ENCODE assay signal across 8 cellular contexts in the genomic region with DNA sequence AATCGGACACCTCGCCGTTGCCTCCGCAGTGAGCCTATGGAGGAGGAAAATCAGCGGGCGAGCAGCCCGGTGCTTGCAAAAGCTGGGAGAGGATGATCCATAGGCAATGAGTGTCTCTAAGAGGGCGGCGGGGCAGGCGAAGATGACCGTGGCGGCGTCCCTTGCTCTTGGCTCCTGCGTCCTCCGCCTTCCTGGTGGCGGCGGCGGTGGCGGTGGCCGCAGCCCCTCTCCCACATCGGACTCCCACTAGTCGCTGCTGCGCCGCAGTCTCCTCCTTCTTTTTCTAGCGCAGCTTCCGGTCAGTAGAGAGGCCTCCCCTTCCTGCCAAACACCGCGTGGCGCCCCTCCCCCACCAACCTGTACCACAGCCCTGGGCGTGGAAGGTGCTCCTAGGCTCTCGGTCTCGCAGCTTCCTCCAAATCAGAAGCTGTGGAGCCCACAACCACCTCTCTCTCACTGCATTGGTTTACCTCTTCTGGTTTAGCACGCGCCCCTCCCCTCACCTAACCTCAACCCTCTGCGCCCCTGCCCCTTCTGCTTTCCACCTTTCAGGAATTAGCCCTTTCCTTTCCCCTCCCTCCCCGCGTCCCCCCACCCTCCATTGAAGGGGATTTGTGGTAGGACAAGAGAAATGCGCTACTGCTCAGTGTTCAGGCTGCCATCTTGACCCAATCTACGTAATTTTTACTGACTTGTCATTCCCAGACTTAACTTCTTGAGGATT. TPM values are rescaled to one million over a fixed set of nuclear protein-coding genes. Genes with fewer than 3 reads are reported as not detected.
DNase-seq lines count a peak whose midpoint lies in the region; ATAC-seq and TF ChIP-seq lines count a peak whose summit lies in the region.

SPIN3 (minus strand) TSS at position 271 of the 724 bp plus-strand sequence. CDS start 594 bp downstream, outside the sequence.

- peak within 1 kb of the TSS; percentile 97 for H3K4me2 ChIP-seq in PC-3 (ENCODE audit: low read length)

- peak in 6 of 7 experiments; percentile 31 to 74 (median 48) for DNase-seq in CD8-positive, alpha-beta T cell
- DNase-seq in PC-3 = peak; percentile 86
- peak; percentile 26 to 34 for DNase-seq in activated T-helper 1 cell treated with anti-CD3 and anti-CD28 coated beads, Interleukin-2, amount 50 U/mL, for 16 hours (ENCODE audit: low read depth in 1 of 2, low spot score in 1 of 2)
- peak; percentile 49 for DNase-seq in fibroblast of peridontal ligament (ENCODE audit: extremely low read depth)
- DNase-seq in naive B cell = peak; percentile 7
- peak; percentile 52 for DNase-seq in stimulated activated naive B cell treated with anti-CD40 and anti-IgM and Interleukin-4, amounts not matched to agents 10 μg/mL and 1 μg/mL and 100 μg/mL, for 72 hours

- H3K27me3 Mint-ChIP-seq in CD8-positive, alpha-beta T cell (ENCODE audit: low read depth) = peaks cover 2% of the 10 kb centered on the region
- peaks cover 6 to 58% (median 6%) of the 10 kb centered on the region in 3 donors for H3K27me3 Mint-ChIP-seq in naive B cell
- H3K27me3 Mint-ChIP-seq in stimulated activated naive B cell treated with anti-CD40 and anti-IgM and Interleukin-4, amounts not matched to agents 10 μg/mL and 1 μg/mL and 100 μg/mL, for 72 hours = peaks cover 23 to 47% of the 10 kb centered on the region in 2 donors

- peaks cover 11% of the 10 kb centered on the region for H3K4me1 ChIP-seq in CD8-positive, alpha-beta T cell (ENCODE audit: insufficient read depth, low read length)
- peaks cover 7% of the 10 kb centered on the region; the same call in 1 of the 2 replicates for H3K4me1 ChIP-seq in PC-3 (ENCODE audit: insufficient read depth, low read length)

- CTCF ChIA-PET in CD8-positive, alpha-beta T cell (lab: Charles Lee) = no interaction called here
- CTCF ChIA-PET in PC-3 (lab: Charles Lee) = no interaction called here

- H3K9ac ChIP-seq in PC-3 (ENCODE audit: low read length) = peak within 1 kb of the TSS; percentile 83

- H3K4me1 Mint-ChIP-seq in CD8-positive, alpha-beta T cell (ENCODE audit: low read depth) = peaks cover 38% of the 10 kb centered on the region
- H3K4me1 Mint-ChIP-seq in naive B cell = peaks cover 4 to 14% (median 9%) of the 10 kb centered on the region in 3 donors
- peaks cover 4 to 22% of the 10 kb centered on the region in 2 donors for H3K4me1 Mint-ChIP-seq in stimulated activated naive B cell treated with anti-CD40 and anti-IgM and Interleukin-4, amounts not matched to agents 10 μg/mL and 1 μg/mL and 100 μg/mL, for 72 hours

- POLR2A ChIA-PET in CD8-positive, alpha-beta T cell (lab: Charles Lee) = interaction anchor here (1.1 kb wide), 2 partner anchors 10 to 17 kb away, joined by 3 to 4 read pairs; no protein-coding TSS in a partner anchor
- POLR2A ChIA-PET in PC-3 (lab: Charles Lee; ENCODE audit: unreplicated experiment) = interaction anchor here (0.6 kb wide), 2 partner anchors 267 to 1353 kb away, joined by 3 to 6 read pairs; no protein-coding TSS in a partner anchor

- intact Hi-C loops in CD8-positive, alpha-beta T cell (cut with DNase I, micrococcal nuclease) = no loop called here
- intact Hi-C loops in PC-3 (cut with micrococcal nuclease) = loop anchor here (10.0 kb wide), 1 partner anchor 119 kb away; no protein-coding TSS in a partner anchor

- H3K9me2 ChIP-seq in PC-3 (replicated peaks; ENCODE audit: low read length) = no peaks in the 10 kb centered on the region

- BruUV-seq in PC-3 (replicated peaks; lab: Mats Ljungman, UMichigan) = no TSS peak

- H4K20me1 ChIP-seq in PC-3 (ENCODE audit: low read length) = no peaks in the 10 kb centered on the region

- H3K36me3 Mint-ChIP-seq in CD8-positive, alpha-beta T cell = peaks cover 14% of the 10 kb centered on the region
- no peaks in the 10 kb centered on the region for H3K36me3 Mint-ChIP-seq in naive B cell
- H3K36me3 Mint-ChIP-seq in stimulated activated naive B cell treated with anti-CD40 and anti-IgM and Interleukin-4, amounts not matched to agents 10 μg/mL and 1 μg/mL and 100 μg/mL, for 72 hours = peaks cover 7 to 13% of the 10 kb centered on the region in 2 donors

- TF ChIP-seq CTCF in CD8-positive, alpha-beta T cell (IDR thresholded peaks at IDR 0.05) = no peak
- TF ChIP-seq CTCF in PC-3 (conservative IDR thresholded peaks at IDR 0.05; ENCODE audit: low read depth, low read length) = no peak

- peak within 1 kb of the TSS; percentile 42 for H3K27ac ChIP-seq in CD8-positive, alpha-beta T cell (ENCODE audit: low read depth, low read length)
- peak within 1 kb of the TSS; percentile 55 for H3K27ac ChIP-seq in PC-3 (ENCODE audit: low read length)

- H3K9me3 ChIP-seq in CD8-positive, alpha-beta T cell (ENCODE audit: low read length) = no peaks in the 10 kb centered on the region
- H3K9me3 ChIP-seq in PC-3 (ENCODE audit: low read length) = no peaks in the 10 kb centered on the region

- H3K79me2 ChIP-seq in PC-3 (ENCODE audit: low read length) = peaks cover 30% of the 10 kb centered on the region

- H3K27ac Mint-ChIP-seq in CD8-positive, alpha-beta T cell = peak within 1 kb of the TSS; percentile 95
- H3K27ac Mint-ChIP-seq in naive B cell = peak within 1 kb of the TSS in 5 of 6 donors; percentile 44 to 89 (median 68)
- H3K27ac Mint-ChIP-seq in stimulated activated naive B cell treated with anti-CD40 and anti-IgM and Interleukin-4, amounts not matched to agents 10 μg/mL and 1 μg/mL and 100 μg/mL, for 72 hours = peak within 1 kb of the TSS; percentile 89

- H3K36me3 ChIP-seq in CD8-positive, alpha-beta T cell (ENCODE audit: insufficient read depth, low read length) = no peaks in the 10 kb centered on the region
- peaks cover 15% of the 10 kb centered on the region for H3K36me3 ChIP-seq in PC-3 (ENCODE audit: low read depth, low read length)

- ATAC-seq in CD8-positive, alpha-beta T cell = peak; percentile 70
- ATAC-seq in GM19452 (IDR thresholded peaks at IDR 0.05; ENCODE audit: unreplicated experiment) (peak; percentile 98), HG03558 (IDR thresholded peaks at IDR 0.05; ENCODE audit: extremely low read depth, unreplicated experiment) (peak; percentile 97), PC-3 (peak; percentile 99), naive B cell (ENCODE audit: low read depth in 2 of 2) (peak; percentile 43 to 52)
- peak; percentile 96 for ATAC-seq in stimulated activated naive B cell treated with anti-CD40 and anti-IgM and Interleukin-4, amounts not matched to agents 10 μg/mL and 1 μg/mL and 100 μg/mL, for 72 hours (replicated peaks)

- H3K9me3 Mint-ChIP-seq in CD8-positive, alpha-beta T cell = no peaks in the 10 kb centered on the region
- peaks cover 0 to 7% (median 0%) of the 10 kb centered on the region in 7 donors for H3K9me3 Mint-ChIP-seq in naive B cell
- H3K9me3 Mint-ChIP-seq in stimulated activated naive B cell treated with anti-CD40 and anti-IgM and Interleukin-4, amounts not matched to agents 10 μg/mL and 1 μg/mL and 100 μg/mL, for 72 hours = no peaks in the 10 kb centered on the region

- H3K4me3 Mint-ChIP-seq in CD8-positive, alpha-beta T cell = peak within 1 kb of the TSS; percentile 90
- peak within 1 kb of the TSS; percentile 70 to 94 (median 88) for H3K4me3 Mint-ChIP-seq in naive B cell
- H3K4me3 Mint-ChIP-seq in stimulated activated naive B cell treated with anti-CD40 and anti-IgM and Interleukin-4, amounts not matched to agents 10 μg/mL and 1 μg/mL and 100 μg/mL, for 72 hours = peak within 1 kb of the TSS; percentile 90 to 94

- no peaks in the 10 kb centered on the region for H3F3A ChIP-seq in PC-3 (ENCODE audit: low read length, unreplicated experiment)

- H2AFZ ChIP-seq in PC-3 (ENCODE audit: low read length) = peak within 1 kb of the TSS; percentile 91

- H3K27me3 ChIP-seq in CD8-positive, alpha-beta T cell (ENCODE audit: insufficient read depth, low read length) = no peaks in the 10 kb centered on the region
- no peaks in the 10 kb centered on the region for H3K27me3 ChIP-seq in PC-3 (ENCODE audit: low read length)

- peak within 1 kb of the TSS; percentile 50 for H3K4me3 ChIP-seq in CD8-positive, alpha-beta T cell (ENCODE audit: low read depth, low read length)
- peak within 1 kb of the TSS; percentile 88 for H3K4me3 ChIP-seq in PC-3 (ENCODE audit: low read length)

RNA-seq across cellular contexts. Expression of gene SPIN3, which starts in this region (rescaled TPM):
- total RNA-seq in CD8-positive, alpha-beta T cell = 1 to 10 TPM; 1.4 to 2.1 TPM
- total RNA-seq in PC-3 (2014; rRNA removed) = 8.4 and 9.0 TPM in 2 replicates
- 1 to 10 TPM in 5 of 6 donors, under 1 TPM in 1; 0.78 to 4.1 (median 1.6) TPM for polyA plus RNA-seq in naive B cell (ENCODE audit: low read depth in 6 of 6)

Comparison
In these comparisons a context has a peak if more than half of its experiments do, and no peak if none do; other contexts are left out.
1. Peak in every context shown above with its lines: DNase-seq, ATAC-seq, H3K4me3 ChIP-seq and H3K27ac ChIP-seq.
2. ATAC-seq: peak in every context shown above with its lines; median percentile 99 in PC-3; 98 in GM19452; 97 in HG03558; 96 in stimulated activated naive B cell treated with anti-CD40 and anti-IgM and Interleukin-4, amounts not matched to agents 10 μg/mL and 1 μg/mL and 100 μg/mL, for 72 hours; 70 in CD8-positive, alpha-beta T cell; 48 in naive B cell.
3. DNase-seq: peak in every context shown above with its lines; median percentile 86 in PC-3; 52 in stimulated activated naive B cell treated with anti-CD40 and anti-IgM and Interleukin-4, amounts not matched to agents 10 μg/mL and 1 μg/mL and 100 μg/mL, for 72 hours; 49 in fibroblast of peridontal ligament; 48 in CD8-positive, alpha-beta T cell; 30 in activated T-helper 1 cell treated with anti-CD3 and anti-CD28 coated beads, Interleukin-2, amount 50 U/mL, for 16 hours; 7 in naive B cell.